In genomic region chr4:12846368-12846767, GRCh38 we compare ENCODE assay signal across 16 cellular contexts.
"Had no signal": no experiment of that assay in that cellular context is flagged by ENCODE, and none has a peak within 500 bp of the region (broad histone marks: within the 10 kb centered on the region; RNA-seq: fewer than 3 reads in every experiment).

No MANE protein-coding gene starts in this region.

- H3K4me3 Mint-ChIP-seq: activated CD4-positive, alpha-beta memory T cell treated with anti-CD3 and anti-CD28 coated beads for 36 hours; activated T-cell treated with anti-CD3 and anti-CD28 coated beads, Interleukin-2, amount 50 U/mL, for 4 hours; brain; central memory CD8-positive, alpha-beta T cell; dendritic cell treated with granulocyte-macrophage colony-stimulating factor and Interleukin-4, amounts not matched to agents 40 ng/mL and 50 ng/mL, for 4 days; effector memory CD8-positive, alpha-beta T cell had no signal

- H3K27ac ChIP-seq: epithelial cell of prostate, gastroesophageal sphincter, tibial nerve had no signal

- ATAC-seq: activated naive CD4-positive, alpha-beta T cell treated with anti-CD3 and anti-CD28 coated beads, Interleukin-2, amount 50 U/mL, for 72 hours; activated T-cell treated with anti-CD3 and anti-CD28 coated beads, Interleukin-2, amount 50 U/mL, for 4 hours; effector memory CD8-positive, alpha-beta T cell; gastroesophageal sphincter; right cardiac atrium had no signal

- H3K27ac Mint-ChIP-seq: activated CD4-positive, alpha-beta memory T cell treated with anti-CD3 and anti-CD28 coated beads for 36 hours; activated naive CD4-positive, alpha-beta T cell treated with anti-CD3 and anti-CD28 coated beads, Interleukin-2, amount 50 U/mL, for 72 hours; brain; dendritic cell treated with granulocyte-macrophage colony-stimulating factor and Interleukin-4, amounts not matched to agents 40 ng/mL and 50 ng/mL, for 4 days; effector memory CD8-positive, alpha-beta T cell had no signal

- H3K27me3 ChIP-seq: tibial nerve had no signal

- H3K36me3 Mint-ChIP-seq: activated CD4-positive, alpha-beta memory T cell treated with anti-CD3 and anti-CD28 coated beads for 36 hours; activated naive CD4-positive, alpha-beta T cell treated with anti-CD3 and anti-CD28 coated beads, Interleukin-2, amount 50 U/mL, for 72 hours; brain had no signal

- H3K27me3 Mint-ChIP-seq: central memory CD8-positive, alpha-beta T cell; dendritic cell treated with granulocyte-macrophage colony-stimulating factor and Interleukin-4, amounts not matched to agents 40 ng/mL and 50 ng/mL, for 4 days; effector memory CD8-positive, alpha-beta T cell had no signal

- H3K36me3 ChIP-seq: gastroesophageal sphincter, tibial nerve had no signal

- H3K4me3 ChIP-seq: gastroesophageal sphincter, tibial nerve had no signal

- H3K9me3 Mint-ChIP-seq: activated CD4-positive, alpha-beta memory T cell treated with anti-CD3 and anti-CD28 coated beads for 36 hours; activated T-cell treated with anti-CD3 and anti-CD28 coated beads, Interleukin-2, amount 50 U/mL, for 4 hours; brain; central memory CD8-positive, alpha-beta T cell; dendritic cell treated with granulocyte-macrophage colony-stimulating factor and Interleukin-4, amounts not matched to agents 40 ng/mL and 50 ng/mL, for 4 days had no signal

- DNase-seq: activated CD4-positive, alpha-beta memory T cell treated with anti-CD3 and anti-CD28 coated beads for 36 hours; activated CD4-positive, alpha-beta T cell treated with anti-CD3 and anti-CD28 coated beads for 1 hour; activated effector memory CD4-positive, alpha-beta T cell treated with anti-CD3 and anti-CD28 coated beads, Interleukin-2, amount 50 U/mL, for 16 hours; activated T-cell treated with anti-CD3 and anti-CD28 coated beads, Interleukin-2, amount 50 U/mL, for 4 hours; amygdala; effector memory CD8-positive, alpha-beta T cell; right cardiac atrium; small intestine; T-helper 9 cell had no signal

- H3K9me3 ChIP-seq: gastroesophageal sphincter, tibial nerve had no signal

- H3K4me1 ChIP-seq: gastroesophageal sphincter, tibial nerve had no signal

- H3K4me1 Mint-ChIP-seq: brain; central memory CD8-positive, alpha-beta T cell had no signal
